ENCODE assay signal across 15 cellular contexts in genomic region chr3:163953526-163953925, GRCh38.
DNase-seq lines count a peak whose midpoint lies in the region; ATAC-seq lines count a peak whose summit lies in the region.
"Had no signal": no experiment of that assay in that cellular context is flagged by ENCODE, and none has a peak within 500 bp of the region (broad histone marks: within the 10 kb centered on the region; RNA-seq: fewer than 3 reads in every experiment).

No MANE protein-coding gene starts in this region.

- no peak overlapping the region for H3K4me2 ChIP-seq in trophoblast cell (ENCODE audit: low read length)

- H3K27ac Mint-ChIP-seq in stimulated activated naive CD8-positive, alpha-beta T cell treated with anti-CD3 and anti-CD28 coated beads, Interleukin-15, amount 100 ng/mL, for 72 hours: no peak overlapping the region
- H3K27ac Mint-ChIP-seq: CD14-positive monocyte; CD8-positive, alpha-beta T cell had no signal

- H4K8ac ChIP-seq in trophoblast cell (ENCODE audit: low read depth, low read length): no peak overlapping the region

- no peak overlapping the region for H3K4me3 Mint-ChIP-seq in stimulated activated naive CD8-positive, alpha-beta T cell treated with anti-CD3 and anti-CD28 coated beads, Interleukin-15, amount 100 ng/mL, for 72 hours
- H3K4me3 Mint-ChIP-seq: CD14-positive monocyte; CD8-positive, alpha-beta T cell had no signal

- DNase-seq in NCI-H1417 (lab: John Stamatoyannopoulos, UW) (peak in 2 of 3 experiments; percentile 15 to 23), NCI-H1417 treated with DMSO at 0.1 percent for 48 hours (lab: John Stamatoyannopoulos, UW) (no peak), trophoblast cell (no peak), NAMALWA (ENCODE audit: low spot score) (no peak), GM19240 (ENCODE audit: insufficient read length, low spot score) (no peak)
- DNase-seq in stimulated activated naive CD8-positive, alpha-beta T cell treated with anti-CD3 and anti-CD28 coated beads, Interleukin-15, Interleukin-2, amounts not matched to agents 100 U/mL and 50 U/mL, for 24 hours: no peak
- DNase-seq in stimulated activated naive CD8-positive, alpha-beta T cell treated with anti-CD3 and anti-CD28 coated beads, Interleukin-15, amount 100 ng/mL, for 72 hours: no peak
- DNase-seq: CD8-positive, alpha-beta T cell; COR-L47; DND-41; GDM1; H7 had no signal

- no peak overlapping the region for H3K27ac ChIP-seq in trophoblast cell (ENCODE audit: low read depth, low read length)
- H3K27ac ChIP-seq: 22Rv1 had no signal

- no peak overlapping the region for H2AFZ ChIP-seq in trophoblast cell (ENCODE audit: insufficient read depth, low read length, poor library complexity)

- H2BK12ac ChIP-seq in trophoblast cell (ENCODE audit: low read length): no peak overlapping the region

- no peak overlapping the region for H4K12ac ChIP-seq in trophoblast cell (ENCODE audit: low read depth, low read length)

- H3K4me1 Mint-ChIP-seq in stimulated activated naive CD8-positive, alpha-beta T cell treated with anti-CD3 and anti-CD28 coated beads, Interleukin-15, amount 100 ng/mL, for 72 hours: no peaks in the 10 kb centered on the region
- H3K4me1 Mint-ChIP-seq: CD14-positive monocyte had no signal

- no peaks in the 10 kb centered on the region for H3K4me1 ChIP-seq in trophoblast cell (ENCODE audit: control insufficient read depth in 1 of 2, insufficient read depth in 2 of 2, low read length in 2 of 2)

- H3K27me3 ChIP-seq in trophoblast cell (ENCODE audit: insufficient read depth, low read length): no peaks in the 10 kb centered on the region

- no peak overlapping the region for H2AK5ac ChIP-seq in trophoblast cell (ENCODE audit: low read length)

- H3K9ac ChIP-seq in trophoblast cell (ENCODE audit: low read length): peak overlapping the region; percentile 76

- H3K4me3 ChIP-seq in trophoblast cell (ENCODE audit: low read depth, low read length): no peak overlapping the region

- no peaks in the 10 kb centered on the region for H3K79me2 ChIP-seq in trophoblast cell (ENCODE audit: control insufficient read depth, insufficient read depth, low read length, poor library complexity)

- no peaks in the 10 kb centered on the region for H3K27me3 Mint-ChIP-seq in stimulated activated naive CD8-positive, alpha-beta T cell treated with anti-CD3 and anti-CD28 coated beads, Interleukin-15, amount 100 ng/mL, for 72 hours

- no CpG with 5 or more reads among the region's 9 CpGs for WGBS in trophoblast cell (ENCODE audit: extremely low coverage, insufficient coverage, insufficient read length)

- H3K9me3 ChIP-seq in trophoblast cell (ENCODE audit: insufficient read depth, low read depth, low read length): peaks cover 6% of the 10 kb centered on the region

- H3K18ac ChIP-seq in trophoblast cell (ENCODE audit: low read length): no peak overlapping the region

- no peak overlapping the region for H2BK5ac ChIP-seq in trophoblast cell (ENCODE audit: low read depth, low read length, poor library complexity)

- no peak overlapping the region for H4K91ac ChIP-seq in trophoblast cell (ENCODE audit: low read depth, low read length)

- H3K23ac ChIP-seq in trophoblast cell (ENCODE audit: low read length): no peak overlapping the region

- no peaks in the 10 kb centered on the region for H3K9me3 Mint-ChIP-seq in stimulated activated naive CD8-positive, alpha-beta T cell treated with anti-CD3 and anti-CD28 coated beads, Interleukin-15, amount 100 ng/mL, for 72 hours
- H3K9me3 Mint-ChIP-seq: CD14-positive monocyte had no signal

- no peaks in the 10 kb centered on the region for H3K36me3 ChIP-seq in trophoblast cell (ENCODE audit: control insufficient read depth in 1 of 2, insufficient read depth in 2 of 2, low read length in 2 of 2)

- peak; percentile 9 for ATAC-seq in stimulated activated naive CD8-positive, alpha-beta T cell treated with anti-CD3 and anti-CD28 coated beads, Interleukin-15, Interleukin-2, amounts not matched to agents 100 U/mL and 50 U/mL, for 24 hours
- no peak for ATAC-seq in stimulated activated naive CD8-positive, alpha-beta T cell treated with anti-CD3 and anti-CD28 coated beads, Interleukin-15, amount 100 ng/mL, for 72 hours
- no peak for ATAC-seq in GM21526 (IDR thresholded peaks at IDR 0.05; ENCODE audit: low FRiP score, unreplicated experiment)
- ATAC-seq: CD8-positive, alpha-beta T cell had no signal

- H3K79me1 ChIP-seq in trophoblast cell (ENCODE audit: low read length): no peaks in the 10 kb centered on the region

- no peak overlapping the region for H3K14ac ChIP-seq in trophoblast cell (ENCODE audit: low read length)

- no peak overlapping the region for H3K4ac ChIP-seq in trophoblast cell (ENCODE audit: low read depth, low read length)

- no peak overlapping the region for H2BK120ac ChIP-seq in trophoblast cell (ENCODE audit: insufficient read depth, low read length, poor library complexity)

Comparison
In these comparisons a context has a peak if more than half of its experiments do, and no peak if none do; other contexts are left out.
1. DNase-seq: peak in NCI-H1417 (2 of 3); none in NCI-H1417 treated with DMSO at 0.1 percent for 48 hours (single experiment), stimulated activated naive CD8-positive, alpha-beta T cell treated with anti-CD3 and anti-CD28 coated beads, Interleukin-15, Interleukin-2, amounts not matched to agents 100 U/mL and 50 U/mL, for 24 hours (single experiment), stimulated activated naive CD8-positive, alpha-beta T cell treated with anti-CD3 and anti-CD28 coated beads, Interleukin-15, amount 100 ng/mL, for 72 hours (0 of 2), trophoblast cell (0 of 2), NAMALWA (single experiment) and GM19240 (single experiment).